Comparison of ENCODE assay signal across 9 cellular contexts in genomic region chr2:190984595-190984994, GRCh38. TPM values are rescaled to one million over a fixed set of nuclear protein-coding genes. Genes with fewer than 3 reads are reported as not detected.
DNase-seq lines count a peak whose midpoint lies in the region; ATAC-seq and TF ChIP-seq lines count a peak whose summit lies in the region.
"Had no signal": no experiment of that assay in that cellular context is flagged by ENCODE, and none has a peak within 500 bp of the region (broad histone marks: within the 10 kb centered on the region; RNA-seq: fewer than 3 reads in every experiment).

No MANE protein-coding gene starts in this region.

- ATAC-seq in GM19463 (IDR thresholded peaks at IDR 0.05; ENCODE audit: unreplicated experiment), result no peak

- H3K27ac ChIP-seq in brain microvascular endothelial cell, result no peak overlapping the region
- H3K27ac ChIP-seq in neutrophil, result peak overlapping the region; percentile 31
- H3K27ac ChIP-seq: VCaP had no signal

- TF ChIP-seq CTCF in brain microvascular endothelial cell (IDR thresholded peaks at IDR 0.05; ENCODE audit: low read depth, low read length, missing control alignments), result no peak
- TF ChIP-seq CTCF in neutrophil (IDR thresholded peaks at IDR 0.05), result no peak

- H3K36me3 ChIP-seq in MG63 (peaks cover 95% of the 10 kb centered on the region), brain microvascular endothelial cell (replicated peaks) (peaks cover 70% of the 10 kb centered on the region), neutrophil (peaks cover 100% of the 10 kb centered on the region)

- H3K9me3 ChIP-seq in MG63, result no peaks in the 10 kb centered on the region
- no peaks in the 10 kb centered on the region for H3K9me3 ChIP-seq in neutrophil

- in situ Hi-C loops in brain microvascular endothelial cell (cut with HindIII; ENCODE audit: low pct_ligation_motif_present, low sequenced_read_pairs), result no loop called here

- DNase-seq in EH (ENCODE audit: low read depth) (peak; percentile 53), MG63 (peak; percentile 73), brain microvascular endothelial cell (peak; percentile 61), HuH-7.5 (ENCODE audit: low spot score) (no peak)
- no peak for DNase-seq in stimulated activated naive CD4-positive, alpha-beta T cell treated with Interleukin-2 at 50 U/mL for 16 hours (lab: John Stamatoyannopoulos, UW)
- DNase-seq: NCI-H748 treated with DMSO at 0.1 percent for 48 hours had no signal

- H3K4me3 ChIP-seq in MG63, result no peak overlapping the region
- H3K4me3 ChIP-seq in brain microvascular endothelial cell (ENCODE audit: low read depth, low read length), result no peak overlapping the region
- H3K4me3 ChIP-seq in neutrophil (ENCODE audit: low read depth in 1 of 2, low read length in 1 of 2), result no peak overlapping the region

- H3K4me1 ChIP-seq in neutrophil (ENCODE audit: control insufficient read depth in 1 of 2, insufficient read depth in 1 of 2, low read depth in 1 of 2, low read length in 1 of 2), result no peaks in the 10 kb centered on the region

- no peaks in the 10 kb centered on the region for H3K27me3 ChIP-seq in MG63
- no peaks in the 10 kb centered on the region for H3K27me3 ChIP-seq in brain microvascular endothelial cell (replicated peaks)
- no peaks in the 10 kb centered on the region for H3K27me3 ChIP-seq in neutrophil

RNA-seq across cellular contexts. Expression of gene STAT1, which starts 29.4 kb away (rescaled TPM):
- total RNA-seq in MG63 (2014; rRNA removed; shearing (Covaris generic); ENCODE audit: low replicate concordance), result 143 and 165 TPM in 2 replicates

Comparison
In these comparisons a context has a peak if more than half of its experiments do, and no peak if none do; other contexts are left out.
1. DNase-seq: peak in EH (single experiment), MG63 (single experiment) and brain microvascular endothelial cell (single experiment); none in stimulated activated naive CD4-positive, alpha-beta T cell treated with Interleukin-2 at 50 U/mL for 16 hours (single experiment) and HuH-7.5 (single experiment).